Comparison of ENCODE assay signal across 8 cellular contexts in genomic region chr20:63101781-63102719, GRCh38.
DNase-seq lines count a peak whose midpoint lies in the region; ATAC-seq and TF ChIP-seq lines count a peak whose summit lies in the region.

No MANE protein-coding gene starts in this region.

- TF ChIP-seq CTCF in MM.1S (IDR thresholded peaks at IDR 0.05; ENCODE audit: low read length) (no peak), epithelial cell of proximal tubule (conservative IDR thresholded peaks at IDR 0.05; ENCODE audit: low read depth, low read length) (no peak)

- H3K9ac ChIP-seq in MM.1S (ENCODE audit: low read length) (no peak overlapping the region), muscle layer of colon (ENCODE audit: low read length) (no peak overlapping the region)

- peak overlapping the region; percentile 36; the same call in 1 of the 2 replicates for H2AFZ ChIP-seq in MM.1S (ENCODE audit: low read length)

- no peaks in the 10 kb centered on the region for H4K20me1 ChIP-seq in MM.1S (ENCODE audit: insufficient read depth, low read length)

- ATAC-seq in GM18498 (IDR thresholded peaks at IDR 0.05; ENCODE audit: unreplicated experiment) (peak; percentile 50), GM21528 (IDR thresholded peaks at IDR 0.05; ENCODE audit: low FRiP score, unreplicated experiment) (no peak), GM19452 (IDR thresholded peaks at IDR 0.05; ENCODE audit: unreplicated experiment) (no peak)

- no peak overlapping the region for H3K27ac ChIP-seq in MM.1S (ENCODE audit: low read length)
- peak overlapping the region; percentile 43 for H3K27ac ChIP-seq in muscle layer of colon (ENCODE audit: low read depth, low read length)

- H3K9me3 ChIP-seq in MM.1S (replicated peaks; ENCODE audit: insufficient read depth, low read length) (no peaks in the 10 kb centered on the region), muscle layer of colon (ENCODE audit: low read length) (no peaks in the 10 kb centered on the region)

- H3K4me3 ChIP-seq in MM.1S (ENCODE audit: low read length): peak overlapping the region; percentile 61
- H3K4me3 ChIP-seq in epithelial cell of proximal tubule (ENCODE audit: low read depth, low read length): peak overlapping the region; percentile 53
- peak overlapping the region; percentile 64 to 80 for H3K4me3 ChIP-seq in muscle layer of colon (ENCODE audit: low read depth in 1 of 2, low read length in 2 of 2)

- peak; percentile 21 for DNase-seq in MM.1S
- DNase-seq in activated CD8-positive, alpha-beta memory T cell treated with anti-CD3 and anti-CD28 coated beads, Interleukin-2, amount 50 U/mL, for 1 hour (ENCODE audit: extremely low read depth): peak; percentile 10
- DNase-seq in epithelial cell of proximal tubule (ENCODE audit: low read depth): no peak
- DNase-seq in stimulated activated CD8-positive, alpha-beta memory T cell treated with anti-CD3 and anti-CD28 coated beads, Interleukin-4, amount 100 ng/mL, for 4 hours (ENCODE audit: low read depth in 2 of 2, low spot score in 1 of 2): peak; percentile 27 to 46

- H3K4me2 ChIP-seq in MM.1S (ENCODE audit: low read depth, low read length): peak overlapping the region; percentile 87

- H3K4me1 ChIP-seq in MM.1S (ENCODE audit: low read length) (no peaks in the 10 kb centered on the region), muscle layer of colon (ENCODE audit: insufficient read depth, low read length) (peaks cover 5% of the 10 kb centered on the region)

- no peaks in the 10 kb centered on the region for H3F3A ChIP-seq in MM.1S (ENCODE audit: insufficient read depth, low read length)

- H3K27me3 ChIP-seq in MM.1S (replicated peaks; ENCODE audit: insufficient read depth, low read length) (peaks cover 59% of the 10 kb centered on the region), muscle layer of colon (ENCODE audit: control insufficient read depth in 1 of 2, insufficient read depth in 2 of 2, low read length in 2 of 2) (peaks cover 0 to 21% of the 10 kb centered on the region in 2 donors)

- no peaks in the 10 kb centered on the region for H3K79me2 ChIP-seq in MM.1S (ENCODE audit: low read length)

- no peaks in the 10 kb centered on the region for H3K9me2 ChIP-seq in MM.1S (replicated peaks; ENCODE audit: insufficient read depth, low read length)

- H3K36me3 ChIP-seq in MM.1S (replicated peaks; ENCODE audit: insufficient read depth, low read length): no peaks in the 10 kb centered on the region
- no peaks in the 10 kb centered on the region for H3K36me3 ChIP-seq in muscle layer of colon (ENCODE audit: insufficient read depth, low read length)
